Comparison of ENCODE assay signal across 1 cellular context in genomic region chr4:25710637-25711036, GRCh38.
TF ChIP-seq lines count a peak whose summit lies in the region.

No MANE protein-coding gene starts in this region.

TF ChIP-seq in HCT116, 20 proteins besides CTCF, POLR2A, EP300 and RAD21 (continued from another document):
- TF ChIP-seq REST (IDR thresholded peaks at IDR 0.05; ENCODE audit: low read depth) (no peak), YY1 (IDR thresholded peaks at IDR 0.05; ENCODE audit: extremely low read depth, insufficient replicate concordance, low read depth, low read length) (no peak), ZBTB33 (IDR thresholded peaks at IDR 0.05; ENCODE audit: extremely low read depth, insufficient replicate concordance, low read length) (no peak), SP1 (IDR thresholded peaks at IDR 0.05; ENCODE audit: low read depth) (no peak), MAX (IDR thresholded peaks at IDR 0.05) (no peak), ATF3 (IDR thresholded peaks at IDR 0.05) (no peak), CBX3 (IDR thresholded peaks at IDR 0.05; ENCODE audit: low read depth) (no peak)
